21 cellular contexts compared by ENCODE assay signal in the genomic region with DNA sequence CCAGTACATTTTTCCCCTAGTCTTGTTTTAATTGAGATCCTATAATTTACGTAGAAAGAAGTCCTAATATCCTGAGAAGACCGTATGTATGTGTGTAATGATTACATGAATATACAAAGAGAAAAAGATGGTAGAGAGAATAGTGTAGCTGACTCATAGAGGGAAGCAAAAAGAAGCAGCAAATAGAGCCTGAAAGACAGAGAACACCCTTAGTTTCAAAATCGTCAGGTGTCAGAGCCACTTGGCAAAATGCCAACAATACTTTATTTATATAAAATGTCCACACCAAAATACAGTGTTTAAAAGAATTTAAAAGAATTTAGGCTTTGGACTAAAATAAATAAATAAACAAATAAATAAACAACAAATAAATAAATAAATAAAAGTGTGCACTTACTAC.
"Had no signal": no experiment of that assay in that cellular context is flagged by ENCODE, and none has a peak within 500 bp of the region (broad histone marks: within the 10 kb centered on the region; RNA-seq: fewer than 3 reads in every experiment).

No MANE protein-coding gene starts in this region.

- H3K4me1 ChIP-seq: gastrocnemius medialis, heart right ventricle, pancreas, suprapubic skin, tibial artery, upper lobe of left lung, uterus had no signal

- H3K4me2 ChIP-seq: smooth muscle cell had no signal

- H3K9me3 ChIP-seq: gastrocnemius medialis, pancreas, suprapubic skin, tibial artery, upper lobe of left lung, uterus had no signal

- FAIRE-seq: endometrium, islet of Langerhans, pancreas had no signal

- H3K36me3 ChIP-seq: gastrocnemius medialis, heart right ventricle, pancreas, suprapubic skin, tibial artery, upper lobe of left lung, uterus had no signal

- H3K4me3 ChIP-seq: dorsolateral prefrontal cortex, gastrocnemius medialis, heart right ventricle, pancreas, smooth muscle cell, suprapubic skin, tibial artery, upper lobe of left lung, uterus had no signal

- DNase-seq: dorsolateral prefrontal cortex; effector memory CD4-positive, alpha-beta T cell; gastrocnemius medialis; heart right ventricle; hypothalamus; kidney glomerular epithelial cell; mesendoderm; naive B cell; occipital lobe; pancreas; right cardiac atrium; stimulated activated CD4-positive, alpha-beta T cell treated with anti-CD3 and anti-CD28 coated beads, Interleukin-4, amount 100 ng/mL, for 1 hour; stimulated activated CD8-positive, alpha-beta memory T cell treated with anti-CD3 and anti-CD28 coated beads, Interleukin-4, amount 100 ng/mL, for 48 hours; stimulated activated naive CD8-positive, alpha-beta T cell treated with anti-CD3 and anti-CD28 coated beads, Interleukin-15, Interleukin-2, amounts not matched to agents 100 U/mL and 50 U/mL, for 24 hours; tibial artery; upper lobe of left lung; uterus had no signal

- H3K27me3 ChIP-seq: dorsolateral prefrontal cortex, gastrocnemius medialis, heart right ventricle, pancreas, suprapubic skin, tibial artery, upper lobe of left lung, uterus had no signal

- H3K27ac ChIP-seq: dorsolateral prefrontal cortex, gastrocnemius medialis, heart right ventricle, pancreas, suprapubic skin, tibial artery, upper lobe of left lung, uterus had no signal
